Comparison of ENCODE assay signal across 8 cellular contexts in genomic region chr2:12456293-12457151, GRCh38.
DNase-seq lines count a peak whose midpoint lies in the region; ATAC-seq and TF ChIP-seq lines count a peak whose summit lies in the region.

No MANE protein-coding gene starts in this region.

- H3K27ac ChIP-seq in Panc1 (ENCODE audit: low read length), result no peak overlapping the region
- H3K27ac ChIP-seq in psoas muscle, result peak overlapping the region; percentile 62
- peak overlapping the region; percentile 48 to 83 for H3K27ac ChIP-seq in uterus

- intact Hi-C loops in Panc1 (cut with micrococcal nuclease; ENCODE audit: unreplicated experiment), result no loop called here
- intact Hi-C loops in psoas muscle (cut with DNase I), result no loop called here
- intact Hi-C loops in uterus (cut with DNase I; ENCODE audit: low total_unique reads), result loop anchor here (10.0 kb wide), 1 partner anchor 258 kb away; the partner anchor contains the start of gene TRIB2

- H3K4me3 ChIP-seq in Panc1 (ENCODE audit: low read depth in 2 of 2, low read length in 2 of 2) (no peak overlapping the region), psoas muscle (peak overlapping the region; percentile 6), uterus (no peak overlapping the region)

- H3K9me3 ChIP-seq in Panc1 (ENCODE audit: control insufficient read depth, insufficient read depth, low read depth, low read length), result no peaks in the 10 kb centered on the region
- no peaks in the 10 kb centered on the region for H3K9me3 ChIP-seq in psoas muscle
- H3K9me3 ChIP-seq in uterus, result no peaks in the 10 kb centered on the region

- POLR2A ChIA-PET in Panc1 (lab: Charles Lee), result no interaction called here

- H3K4me1 ChIP-seq in Panc1 (ENCODE audit: control insufficient read depth, insufficient read depth, low read length), result no peaks in the 10 kb centered on the region
- peaks cover 13% of the 10 kb centered on the region for H3K4me1 ChIP-seq in psoas muscle
- H3K4me1 ChIP-seq in uterus, result peaks cover 0 to 5% of the 10 kb centered on the region in 2 donors

- peak overlapping the region; percentile 97 for H3K27ac Mint-ChIP-seq in activated T-cell treated with anti-CD3 and anti-CD28 coated beads, Interleukin-2, amount 50 U/mL, for 72 hours

- in situ Hi-C loops in Panc1 (cut with HindIII; ENCODE audit: low pct_unique_long_range_greater_than_20kb, low sequenced_read_pairs), result no loop called here

- WGBS in psoas muscle, 3 donors, result 19 to 42% (median 26%) methylated on average over 7 of the region's 7 CpGs

- peak; percentile 76 for DNase-seq in A172 (ENCODE audit: low spot score)
- peak; percentile 53 for DNase-seq in Panc1 (ENCODE audit: low read depth, low spot score)
- peak; percentile 73 to 74 for DNase-seq in activated T-cell treated with anti-CD3 and anti-CD28 coated beads, Interleukin-2, amount 50 U/mL, for 72 hours
- DNase-seq in foreskin melanocyte, result peak; percentile 41
- DNase-seq in psoas muscle, result peak; percentile 89
- DNase-seq in uterus, result peak; percentile 89 to 98

- H3K4me1 Mint-ChIP-seq in activated T-cell treated with anti-CD3 and anti-CD28 coated beads, Interleukin-2, amount 50 U/mL, for 72 hours (ENCODE audit: low read depth), result peaks cover 35% of the 10 kb centered on the region

- H3K4me3 Mint-ChIP-seq in activated T-cell treated with anti-CD3 and anti-CD28 coated beads, Interleukin-2, amount 50 U/mL, for 72 hours, result peak overlapping the region; percentile 75 to 95

- no peaks in the 10 kb centered on the region for H3K27me3 ChIP-seq in Panc1 (ENCODE audit: control insufficient read depth, insufficient read depth, low read length)
- H3K27me3 ChIP-seq in psoas muscle (ENCODE audit: insufficient read depth in 3 of 3, low read length in 2 of 3), result no peaks in the 10 kb centered on the region
- H3K27me3 ChIP-seq in uterus, result no peaks in the 10 kb centered on the region

- TF ChIP-seq POLR2A in uterus (IDR thresholded peaks at IDR 0.05), result no peak

- CTCF ChIA-PET in Panc1 (lab: Charles Lee), result no interaction called here

- no peak for TF ChIP-seq CTCF in Panc1 (IDR thresholded peaks at IDR 0.05)
- no peak for TF ChIP-seq CTCF in psoas muscle (IDR thresholded peaks at IDR 0.05)
- TF ChIP-seq CTCF in uterus (IDR thresholded peaks at IDR 0.05), result no peak

- no peaks in the 10 kb centered on the region for H3K27me3 Mint-ChIP-seq in activated T-cell treated with anti-CD3 and anti-CD28 coated beads, Interleukin-2, amount 50 U/mL, for 72 hours (ENCODE audit: low read depth)

- no TSS peak for BruUV-seq in Panc1 (replicated peaks; lab: Mats Ljungman, UMichigan)

- H3K9me3 Mint-ChIP-seq in activated T-cell treated with anti-CD3 and anti-CD28 coated beads, Interleukin-2, amount 50 U/mL, for 72 hours, result peaks cover 3% of the 10 kb centered on the region in 2 donors

- no peaks in the 10 kb centered on the region for H3K36me3 ChIP-seq in Panc1 (ENCODE audit: control insufficient read depth, insufficient read depth, low read length)
- H3K36me3 ChIP-seq in psoas muscle (ENCODE audit: insufficient read depth in 1 of 2, low read depth in 1 of 2), result no peaks in the 10 kb centered on the region
- no peaks in the 10 kb centered on the region for H3K36me3 ChIP-seq in uterus

- ATAC-seq in GM18858 (IDR thresholded peaks at IDR 0.05; ENCODE audit: unreplicated experiment), result peak; percentile 89
- ATAC-seq in HG03097 (IDR thresholded peaks at IDR 0.05; ENCODE audit: low FRiP score, unreplicated experiment), result peak; percentile 85
- no peak for ATAC-seq in Panc1
- ATAC-seq in activated T-cell treated with anti-CD3 and anti-CD28 coated beads, Interleukin-2, amount 50 U/mL, for 72 hours (replicated peaks in 1 of 2), result peak; percentile 94
- ATAC-seq in psoas muscle, result peak; percentile 81 to 88 (median 83)

- peaks cover 1 to 7% of the 10 kb centered on the region in 2 donors for H3K36me3 Mint-ChIP-seq in activated T-cell treated with anti-CD3 and anti-CD28 coated beads, Interleukin-2, amount 50 U/mL, for 72 hours (ENCODE audit: insufficient read depth in 2 of 2)

Comparison
In these comparisons a context has a peak if more than half of its experiments do, and no peak if none do; other contexts are left out.
1. DNase-seq: peak in every context shown above with its lines; median percentile 94 in uterus; 89 in psoas muscle; 76 in A172; 74 in activated T-cell treated with anti-CD3 and anti-CD28 coated beads, Interleukin-2, amount 50 U/mL, for 72 hours; 53 in Panc1; 41 in foreskin melanocyte.